Comparison of ENCODE assay signal across 8 cellular contexts in genomic region chr1:15526490-15527339, GRCh38.
DNase-seq lines count a peak whose midpoint lies in the region; ATAC-seq and TF ChIP-seq lines count a peak whose summit lies in the region.

Gene DNAJC16, plus strand, starts transcription at chr1:15526848. Its CDS starts 2,258 bp downstream, at chr1:15529106.

- ATAC-seq in GM19043 (IDR thresholded peaks at IDR 0.05; ENCODE audit: low read depth, unreplicated experiment) (peak; percentile 52), HG03432 (IDR thresholded peaks at IDR 0.05; ENCODE audit: unreplicated experiment) (peak; percentile 55)

- peak; percentile 37 for TF ChIP-seq CTCF in choroid plexus epithelial cell (conservative IDR thresholded peaks at IDR 0.05; ENCODE audit: low read depth, low read length)

- peak; percentile 99 for DNase-seq in AML-193 (lab: John Stamatoyannopoulos, UW)
- DNase-seq in NCI-H510A (lab: John Stamatoyannopoulos, UW): peak; percentile 100
- peak; percentile 93 to 94 for DNase-seq in activated CD4-positive, alpha-beta T cell treated with anti-CD3 and anti-CD28 coated beads for 24 hours (ENCODE audit: low read depth in 2 of 2)
- DNase-seq in choroid plexus epithelial cell (ENCODE audit: low read depth): peak; percentile 100
- DNase-seq in kidney glomerular epithelial cell (lab: John Stamatoyannopoulos, UW): peak; percentile 100
- DNase-seq in stimulated activated CD4-positive, alpha-beta T cell treated with anti-CD3 and anti-CD28 coated beads, Interleukin-1b, Interleukin-23, amount 100 ng/mL, for 24 hours (ENCODE audit: low read depth in 4 of 4, low spot score in 1 of 4): peak; percentile 82 to 94 (median 90)

- H3K4me3 ChIP-seq in choroid plexus epithelial cell (ENCODE audit: low read depth, low read length): peak within 1 kb of the TSS; percentile 74

Comparison
In these comparisons a context has a peak if more than half of its experiments do, and no peak if none do; other contexts are left out.
1. Peak in every context shown above with its lines: DNase-seq, ATAC-seq and H3K4me3 ChIP-seq.